ENCODE assay signal across 28 cellular contexts in the genomic region with DNA sequence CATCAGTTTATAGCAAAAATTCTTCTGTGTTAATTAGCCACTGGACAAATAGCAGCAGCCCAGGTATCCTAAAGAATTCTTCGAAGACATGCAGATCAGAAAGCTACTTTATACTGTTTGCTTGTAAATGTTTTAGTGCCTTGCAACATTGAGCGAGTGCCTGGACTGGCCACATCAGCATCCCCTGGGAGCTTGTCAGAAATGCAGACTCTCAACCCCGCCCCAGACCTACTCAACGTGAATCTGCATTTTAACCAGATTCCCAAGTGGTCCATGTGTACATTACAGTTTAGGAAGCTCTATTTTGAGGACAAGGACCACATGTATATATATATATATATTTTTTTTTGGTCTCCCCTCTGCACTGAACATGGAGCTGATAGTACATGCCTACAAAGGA. TPM values are rescaled to one million over a fixed set of nuclear protein-coding genes. Genes with fewer than 3 reads are reported as not detected.
"Had no signal": no experiment of that assay in that cellular context is flagged by ENCODE, and none has a peak within 500 bp of the region (broad histone marks: within the 10 kb centered on the region; RNA-seq: fewer than 3 reads in every experiment).

No MANE protein-coding gene starts in this region.

- H3K4me1 Mint-ChIP-seq: naive thymus-derived CD8-positive, alpha-beta T cell; stimulated activated naive B cell treated with anti-CD40 and anti-IgM and Interleukin-4, amounts not matched to agents 10 μg/mL and 1 μg/mL and 100 μg/mL, for 72 hours had no signal

- H3K9me3 Mint-ChIP-seq: naive thymus-derived CD8-positive, alpha-beta T cell; stimulated activated naive B cell treated with anti-CD40 and anti-IgM and Interleukin-4, amounts not matched to agents 10 μg/mL and 1 μg/mL and 100 μg/mL, for 72 hours; stimulated activated naive CD8-positive, alpha-beta T cell treated with anti-CD3 and anti-CD28 coated beads, Interleukin-15, Interleukin-2, amounts not matched to agents 100 ng/mL and 50 ng/mL, for 24 hours had no signal

- H3K4me1 ChIP-seq: psoas muscle, suprapubic skin, vagina had no signal

- H3K4me3 ChIP-seq: dorsolateral prefrontal cortex, heart left ventricle, left lung, psoas muscle, sigmoid colon, skin epidermis, spleen, suprapubic skin, transverse colon, vagina had no signal

- FAIRE-seq: colon, frontal cortex, islet of Langerhans had no signal

- H3K27ac ChIP-seq: dorsolateral prefrontal cortex, heart left ventricle, left lung, psoas muscle, skin epidermis, spleen, suprapubic skin, transverse colon, vagina had no signal

- H3K4me3 Mint-ChIP-seq: naive thymus-derived CD8-positive, alpha-beta T cell; nephron progenitor cell; stimulated activated naive B cell treated with anti-CD40 and anti-IgM and Interleukin-4, amounts not matched to agents 10 μg/mL and 1 μg/mL and 100 μg/mL, for 72 hours; stimulated activated naive CD8-positive, alpha-beta T cell treated with anti-CD3 and anti-CD28 coated beads, Interleukin-15, Interleukin-2, amounts not matched to agents 100 ng/mL and 50 ng/mL, for 24 hours had no signal

- DNase-seq: dorsolateral prefrontal cortex; effector CD4-positive, alpha-beta T cell; heart left ventricle; hippocampal formation; left cardiac atrium; left lung; naive thymus-derived CD8-positive, alpha-beta T cell; nephron progenitor cell; nucleus accumbens; posterior cingulate gyrus; psoas muscle; right cardiac atrium; sigmoid colon; spleen; stimulated activated CD4-positive, alpha-beta T cell treated with anti-CD3 and anti-CD28 coated beads, Interleukin-4, amount 100 ng/mL, for 4 hours; stimulated activated naive B cell treated with anti-CD40 and anti-IgM and Interleukin-4, amounts not matched to agents 10 μg/mL and 1 μg/mL and 100 μg/mL, for 72 hours; transverse colon had no signal

- ATAC-seq: heart left ventricle; left cardiac atrium; left lung; naive thymus-derived CD8-positive, alpha-beta T cell; psoas muscle; right cardiac atrium; stimulated activated naive B cell treated with anti-CD40 and anti-IgM and Interleukin-4, amounts not matched to agents 10 μg/mL and 1 μg/mL and 100 μg/mL, for 72 hours had no signal

- H3K27me3 ChIP-seq: dorsolateral prefrontal cortex, heart left ventricle, left lung, sigmoid colon, spleen, suprapubic skin, transverse colon, vagina had no signal

- H3K27ac Mint-ChIP-seq: naive thymus-derived CD8-positive, alpha-beta T cell; nephron progenitor cell; stimulated activated naive B cell treated with anti-CD40 and anti-IgM and Interleukin-4, amounts not matched to agents 10 μg/mL and 1 μg/mL and 100 μg/mL, for 72 hours; stimulated activated naive CD8-positive, alpha-beta T cell treated with anti-CD3 and anti-CD28 coated beads, Interleukin-15, Interleukin-2, amounts not matched to agents 100 ng/mL and 50 ng/mL, for 24 hours had no signal

- H3K9me3 ChIP-seq: left lung, psoas muscle, sigmoid colon, spleen, suprapubic skin, transverse colon, vagina had no signal

RNA-seq across cellular contexts. Expression of gene PLEKHS1, which starts 18.5 kb away (rescaled TPM):
- total RNA-seq: cerebellum; frontal cortex; heart left ventricle; kidney epithelial cell; left cardiac atrium; lung microvascular endothelial cell; myocyte; naive thymus-derived CD8-positive, alpha-beta T cell; psoas muscle; right cardiac atrium; sigmoid colon; spleen; vagina had no signal
- polyA plus RNA-seq: heart left ventricle; naive thymus-derived CD8-positive, alpha-beta T cell; right cardiac atrium had no signal
